1 cellular context compared by ENCODE assay signal in the genomic region with DNA sequence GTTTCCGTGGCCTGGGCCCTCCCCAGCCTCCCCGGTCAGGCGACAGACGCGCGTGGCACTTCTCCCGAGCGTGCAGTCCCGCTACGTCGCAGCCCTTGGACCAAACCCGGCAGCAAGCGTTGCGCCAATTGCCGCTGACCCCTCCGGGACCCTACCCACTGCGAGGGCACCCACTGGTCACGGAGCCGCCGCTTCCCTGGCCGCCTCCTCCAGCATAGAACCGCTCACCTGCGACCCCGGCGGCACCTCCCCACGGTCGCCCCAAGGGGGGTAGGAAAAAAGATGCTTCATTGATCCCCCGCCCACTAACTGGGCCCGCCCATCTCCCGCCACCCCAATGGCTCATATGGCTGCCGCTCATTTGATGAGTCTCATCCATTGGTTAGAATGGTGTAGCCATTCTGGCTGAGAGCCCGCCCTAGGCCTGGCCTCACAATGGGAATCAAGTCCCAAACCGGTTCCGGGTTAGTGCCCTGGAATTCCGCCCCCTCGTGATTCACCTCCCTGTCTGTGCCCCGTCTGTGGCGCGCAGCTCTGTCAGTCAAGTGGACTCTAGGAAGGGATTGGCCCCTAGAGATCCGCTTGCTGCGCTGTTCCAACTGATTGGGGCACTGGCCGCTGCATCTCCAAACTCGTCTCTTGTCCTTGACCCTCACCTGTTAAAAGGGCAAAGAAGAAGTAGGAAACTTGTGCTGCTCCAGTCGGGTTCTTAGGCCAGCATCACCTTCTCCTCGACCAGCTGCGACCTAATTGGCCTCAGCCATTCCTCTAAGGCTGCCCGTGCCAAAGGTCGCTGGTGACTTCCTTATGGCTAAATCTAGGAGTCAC.
TF ChIP-seq lines count a peak whose summit lies in the region.

A gene (minus strand): TSS at position 274 of the 828 bp plus-strand sequence. CDS start 11,323 bp downstream, outside the sequence.

TF ChIP-seq in HCT116, 20 proteins besides CTCF, POLR2A, EP300 and RAD21 (continued from another document):
- TF ChIP-seq, protein P1, sequence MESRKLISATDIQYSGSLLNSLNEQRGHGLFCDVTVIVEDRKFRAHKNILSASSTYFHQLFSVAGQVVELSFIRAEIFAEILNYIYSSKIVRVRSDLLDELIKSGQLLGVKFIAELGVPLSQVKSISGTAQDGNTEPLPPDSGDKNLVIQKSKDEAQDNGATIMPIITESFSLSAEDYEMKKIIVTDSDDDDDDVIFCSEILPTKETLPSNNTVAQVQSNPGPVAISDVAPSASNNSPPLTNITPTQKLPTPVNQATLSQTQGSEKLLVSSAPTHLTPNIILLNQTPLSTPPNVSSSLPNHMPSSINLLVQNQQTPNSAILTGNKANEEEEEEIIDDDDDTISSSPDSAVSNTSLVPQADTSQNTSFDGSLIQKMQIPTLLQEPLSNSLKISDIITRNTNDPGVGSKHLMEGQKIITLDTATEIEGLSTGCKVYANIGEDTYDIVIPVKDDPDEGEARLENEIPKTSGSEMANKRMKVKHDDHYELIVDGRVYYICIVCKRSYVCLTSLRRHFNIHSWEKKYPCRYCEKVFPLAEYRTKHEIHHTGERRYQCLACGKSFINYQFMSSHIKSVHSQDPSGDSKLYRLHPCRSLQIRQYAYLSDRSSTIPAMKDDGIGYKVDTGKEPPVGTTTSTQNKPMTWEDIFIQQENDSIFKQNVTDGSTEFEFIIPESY (IDR thresholded peaks at IDR 0.05; ENCODE audit: extremely low read depth, insufficient replicate concordance, low read length): no peak
- TF ChIP-seq POLR2AphosphoS5 (IDR thresholded peaks at IDR 0.05; ENCODE audit: low read depth, low read length) (peak; percentile 60; the same call in 1 of the 2 replicates), TCF7L2 (IDR thresholded peaks at IDR 0.05; ENCODE audit: borderline replicate concordance, extremely low read depth, insufficient read depth, insufficient read length) (peak; percentile 31), SP1 (IDR thresholded peaks at IDR 0.05; ENCODE audit: low read depth) (peak; percentile 99), EZH2phosphoT487 (IDR thresholded peaks at IDR 0.05; ENCODE audit: borderline replicate concordance) (no peak), SRF (IDR thresholded peaks at IDR 0.05; ENCODE audit: low read depth) (no peak; the same call in 1 of the 2 replicates), ELF1 (IDR thresholded peaks at IDR 0.05; ENCODE audit: borderline replicate concordance, low read depth) (peak; percentile 75), EGR1 (IDR thresholded peaks at IDR 0.05; ENCODE audit: low read depth) (peak; percentile 58), CBX3 (IDR thresholded peaks at IDR 0.05; ENCODE audit: low read depth) (0 out of 2 replicates have a peak, but pooled peaks have one; percentile 47), EZH2 (IDR thresholded peaks at IDR 0.05) (no peak)
- TF ChIP-seq, protein P2, sequence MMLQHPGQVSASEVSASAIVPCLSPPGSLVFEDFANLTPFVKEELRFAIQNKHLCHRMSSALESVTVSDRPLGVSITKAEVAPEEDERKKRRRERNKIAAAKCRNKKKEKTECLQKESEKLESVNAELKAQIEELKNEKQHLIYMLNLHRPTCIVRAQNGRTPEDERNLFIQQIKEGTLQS (IDR thresholded peaks at IDR 0.05): no peak
